In the genomic region with DNA sequence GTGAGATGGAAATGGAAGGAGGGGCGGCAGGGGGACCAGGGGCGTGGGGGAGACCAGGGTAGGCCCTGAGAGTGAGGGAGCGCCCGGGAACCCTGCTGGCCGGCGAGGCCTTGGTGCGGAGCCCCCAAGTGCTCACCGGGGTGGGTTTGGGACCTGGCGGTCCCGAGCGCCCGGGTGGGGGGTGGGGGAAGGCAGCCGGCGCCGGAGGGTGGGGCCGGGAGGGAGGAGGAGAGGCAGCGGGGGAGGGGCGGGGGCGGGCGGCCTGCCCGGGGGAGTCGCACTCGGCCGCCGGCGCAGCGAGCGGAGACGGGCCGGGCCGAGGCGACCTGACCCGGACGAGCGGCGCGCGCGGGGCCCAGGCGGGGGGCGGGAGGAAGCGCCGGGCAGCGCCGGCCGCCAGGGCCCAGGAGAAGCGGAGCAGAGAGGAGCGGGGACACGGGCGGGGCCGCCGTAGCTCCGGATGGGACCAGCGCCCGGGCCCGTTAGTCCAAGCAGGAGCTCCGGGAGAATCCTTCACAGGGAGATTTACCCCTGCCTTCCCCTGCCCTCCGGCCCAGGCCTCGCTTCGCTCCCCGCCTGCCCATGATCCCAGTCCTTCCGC, we compare ENCODE assay signal across 7 cellular contexts. TPM values are rescaled to one million over a fixed set of nuclear protein-coding genes. Genes with fewer than 3 reads are reported as not detected.
A peak's percentile ranks its signal among the peaks of the same experiment; 100 is the strongest.
DNase-seq lines count a peak whose midpoint lies in the region; ATAC-seq and TF ChIP-seq lines count a peak whose summit lies in the region.

A gene (plus strand): TSS at position 271 of the 601 bp plus-strand sequence. CDS start 818 bp downstream, outside the sequence.

- TF ChIP-seq POLR2A in lower leg skin (IDR thresholded peaks at IDR 0.05) (no peak), suprapubic skin (IDR thresholded peaks at IDR 0.05) (no peak)

- no peaks in the 10 kb centered on the region for H3K36me3 ChIP-seq in suprapubic skin

- H3K27ac ChIP-seq in dorsolateral prefrontal cortex (peak within 1 kb of the TSS in 54 of 59 donors; percentile 2 to 84 (median 70)), suprapubic skin (peak within 1 kb of the TSS; percentile 70)

- H3K4me3 ChIP-seq in dorsolateral prefrontal cortex (peak within 1 kb of the TSS; percentile 48 to 77 (median 64)), lower leg skin (ENCODE audit: low read depth, poor library complexity, severe bottlenecking) (no peak within 1 kb of the TSS), suprapubic skin (peak within 1 kb of the TSS; percentile 54)

- H3K9me3 Mint-ChIP-seq in activated naive CD4-positive, alpha-beta T cell treated with anti-CD3 and anti-CD28 coated beads, Interleukin-2, amount 10 ng/mL, durations not matched to agents 7 days and 5 days: no peaks in the 10 kb centered on the region

- no peaks in the 10 kb centered on the region for H3K27me3 ChIP-seq in dorsolateral prefrontal cortex
- H3K27me3 ChIP-seq in suprapubic skin: no peaks in the 10 kb centered on the region

- intact Hi-C loops in dorsolateral prefrontal cortex (cut with DNase I): loop anchor here (2.0 to 10.0 kb wide), 3 partner anchors 33 to 223 kb away; no protein-coding TSS in a partner anchor
- intact Hi-C loops in lower leg skin (cut with DNase I; ENCODE audit: low total_unique reads): loop anchor here (5.0 kb wide), 2 partner anchors 91 to 156 kb away; no protein-coding TSS in a partner anchor

- peaks cover 18% of the 10 kb centered on the region for H3K36me3 Mint-ChIP-seq in activated naive CD4-positive, alpha-beta T cell treated with anti-CD3 and anti-CD28 coated beads, Interleukin-2, amount 10 ng/mL, durations not matched to agents 7 days and 5 days

- H3K4me1 ChIP-seq in suprapubic skin: peaks cover 32% of the 10 kb centered on the region

- no peak for TF ChIP-seq EP300 in suprapubic skin (IDR thresholded peaks at IDR 0.05)

- peaks cover 7% of the 10 kb centered on the region for H3K4me1 Mint-ChIP-seq in activated naive CD4-positive, alpha-beta T cell treated with anti-CD3 and anti-CD28 coated beads, Interleukin-2, amount 10 ng/mL, durations not matched to agents 7 days and 5 days

- CTCF ChIA-PET in activated naive CD4-positive, alpha-beta T cell treated with anti-CD3 and anti-CD28 coated beads, Interleukin-2, amount 10 ng/mL, durations not matched to agents 7 days and 5 days (lab: Charles Lee): interaction anchor here (1.0 kb wide), 1 partner anchor 91 kb away, joined by 7 read pairs; no protein-coding TSS in a partner anchor

- H3K4me3 Mint-ChIP-seq in activated naive CD4-positive, alpha-beta T cell treated with anti-CD3 and anti-CD28 coated beads, Interleukin-2, amount 10 ng/mL, durations not matched to agents 7 days and 5 days: no peak within 1 kb of the TSS

- no peak for ATAC-seq in HG02884 (IDR thresholded peaks at IDR 0.05; ENCODE audit: unreplicated experiment)

- peak; percentile 33 for DNase-seq in M059J (ENCODE audit: low read depth)
- peak in 2 of 10 donors; percentile 53 to 60 for DNase-seq in dorsolateral prefrontal cortex
- DNase-seq in lower leg skin (ENCODE audit: low spot score in 2 of 2): peak in 1 of 2 donors; percentile 88
- DNase-seq in suprapubic skin (ENCODE audit: low spot score in 2 of 2): peak in 1 of 2 donors; percentile 71
- DNase-seq in activated naive CD4-positive, alpha-beta T cell treated with anti-CD3 and anti-CD28 coated beads, Interleukin-2, amount 10 ng/mL, durations not matched to agents 7 days and 5 days: no peak
- DNase-seq in SK-N-DZ (ENCODE audit: low spot score): no peak

- H3K9me3 ChIP-seq in suprapubic skin: no peaks in the 10 kb centered on the region

- WGBS in lower leg skin, 2 donors: 4 to 21% methylated on average over 24 to 55 of the region's 62 CpGs
- 22% methylated on average over 14 of the region's 62 CpGs for whole genome bisulfite sequencing in suprapubic skin

- H3K27ac Mint-ChIP-seq in activated naive CD4-positive, alpha-beta T cell treated with anti-CD3 and anti-CD28 coated beads, Interleukin-2, amount 10 ng/mL, durations not matched to agents 7 days and 5 days: no peak within 1 kb of the TSS

- H3K27me3 Mint-ChIP-seq in activated naive CD4-positive, alpha-beta T cell treated with anti-CD3 and anti-CD28 coated beads, Interleukin-2, amount 10 ng/mL, durations not matched to agents 7 days and 5 days: no peaks in the 10 kb centered on the region

- TF ChIP-seq CTCF in dorsolateral prefrontal cortex (IDR thresholded peaks at IDR 0.05 in 54 of 56, conservative IDR thresholded peaks at IDR 0.05 in 2 of 56; ENCODE audit: low read depth in 1 of 56, partially characterized antibody in 56 of 56) (peak in 2 of 56 donors; percentile 10 to 12), lower leg skin (IDR thresholded peaks at IDR 0.05) (no peak), suprapubic skin (IDR thresholded peaks at IDR 0.05) (no peak)

RNA-seq across cellular contexts. Expression of the gene that starts here (rescaled TPM):
- 4.4 and 7.6 TPM in 2 replicates for total RNA-seq in M059J (2014; rRNA removed; shearing (Covaris generic))
- 10 to 100 TPM; 14.2 to 44.6 (median 25.2) TPM for total RNA-seq in dorsolateral prefrontal cortex
- total RNA-seq in lower leg skin: 10 to 100 TPM; 12.2 to 20.4 (median 18.8) TPM
- total RNA-seq in suprapubic skin: 10 to 100 TPM in 3 of 4 donors, 1 to 10 TPM in 1; 8.4 to 26.1 (median 18.2) TPM
- 1.6 and 6.2 TPM in 2 replicates for polyA plus RNA-seq in SK-N-DZ (2014; cell fraction: cytosol; rRNA removed)
- 22.3 and 39.6 TPM in 2 replicates for polyA plus RNA-seq in SK-N-DZ (2014; cell fraction: nucleus; rRNA removed)
